Comparison of ENCODE assay signal across 8 cellular contexts in the genomic region with DNA sequence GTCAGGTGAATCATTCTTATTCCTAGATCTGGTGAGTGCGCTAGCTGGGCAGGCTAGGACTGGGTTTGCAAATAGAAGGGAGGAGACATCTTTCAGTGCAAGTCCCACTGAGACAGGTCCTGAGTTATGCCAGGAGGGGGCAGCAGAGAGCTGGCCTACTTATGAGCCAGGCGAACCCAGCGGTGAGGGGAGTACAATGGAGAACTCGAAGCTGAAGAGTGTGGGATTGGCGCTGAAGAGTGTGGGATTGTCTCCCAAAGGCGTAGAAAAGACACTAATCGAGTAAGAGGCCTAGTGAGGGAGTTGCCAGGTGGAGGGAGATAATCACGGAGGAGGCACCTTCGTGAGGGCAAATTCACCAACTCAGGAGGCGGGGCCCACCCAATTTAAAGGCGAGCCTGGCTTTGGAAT.
DNase-seq lines count a peak whose midpoint lies in the region; ATAC-seq and TF ChIP-seq lines count a peak whose summit lies in the region.

No MANE protein-coding gene starts in this region.

- H3K4me1 ChIP-seq in BE2C (no peaks in the 10 kb centered on the region), mesendoderm (ENCODE audit: control insufficient read depth, low read depth, low read length) (no peaks in the 10 kb centered on the region)

- H3K4me2 ChIP-seq in mesendoderm (ENCODE audit: low read length) = no peak overlapping the region

- peak; percentile 77 for TF ChIP-seq CTCF in BE2C (IDR thresholded peaks at IDR 0.05; ENCODE audit: low read depth, low read length)

- H3K36me3 ChIP-seq in BE2C = no peaks in the 10 kb centered on the region
- no peaks in the 10 kb centered on the region for H3K36me3 ChIP-seq in mesendoderm (ENCODE audit: control insufficient read depth, insufficient read depth, low read length)

- no peak overlapping the region for H2BK5ac ChIP-seq in mesendoderm (ENCODE audit: low read length)

- no peak overlapping the region for H4K5ac ChIP-seq in mesendoderm (ENCODE audit: low read length)

- H3K4me3 ChIP-seq in BE2C (ENCODE audit: low read depth, low read length) (no peak overlapping the region), mesendoderm (ENCODE audit: low read length) (no peak overlapping the region)

- no peak overlapping the region for H3K18ac ChIP-seq in mesendoderm (ENCODE audit: low read length)

- H2AK5ac ChIP-seq in mesendoderm (ENCODE audit: low read length) = no peak overlapping the region

- no peak overlapping the region for H4K8ac ChIP-seq in mesendoderm (ENCODE audit: low read depth, low read length)

- ATAC-seq in GM18870 (IDR thresholded peaks at IDR 0.05; ENCODE audit: unreplicated experiment) = peak; percentile 90
- ATAC-seq in HG03103 (IDR thresholded peaks at IDR 0.05; ENCODE audit: low read depth, unreplicated experiment) = peak; percentile 96

- no peak overlapping the region for H3K9ac ChIP-seq in mesendoderm (ENCODE audit: low read length)

- H2BK120ac ChIP-seq in mesendoderm (ENCODE audit: low read depth, low read length) = no peak overlapping the region

- WGBS in mesendoderm (ENCODE audit: extremely low coverage, insufficient coverage, low lambda C conversion rate) = no CpG with 5 or more reads among the region's 11 CpGs

- no peaks in the 10 kb centered on the region for H3K79me2 ChIP-seq in mesendoderm (ENCODE audit: control insufficient read depth, insufficient read depth, low read length)

- H3K56ac ChIP-seq in mesendoderm (ENCODE audit: low read length) = no peak overlapping the region

- H3K27me3 ChIP-seq in BE2C (no peaks in the 10 kb centered on the region), mesendoderm (ENCODE audit: insufficient read depth, low read length, poor library complexity) (no peaks in the 10 kb centered on the region)

- no peak overlapping the region for H3K4ac ChIP-seq in mesendoderm (ENCODE audit: low read depth, low read length)

- H2BK15ac ChIP-seq in mesendoderm (replicated peaks; ENCODE audit: low read depth) = no peak overlapping the region

- no peaks in the 10 kb centered on the region for H3K79me1 ChIP-seq in mesendoderm (ENCODE audit: low read length)

- no peaks in the 10 kb centered on the region for H3K9me3 ChIP-seq in BE2C

- DNase-seq in BE2C (peak; percentile 71), NCI-H2227 (lab: John Stamatoyannopoulos, UW; ENCODE audit: unreplicated experiment) (peak; percentile 68), mesendoderm (peak; percentile 79)
- peak; percentile 26 to 35 for DNase-seq in activated CD4-positive, alpha-beta T cell treated with anti-CD3 and anti-CD28 coated beads, Interleukin-2, amount 50 U/mL, for 4 hours
- peak; percentile 35 for DNase-seq in effector CD4-positive, alpha-beta T cell
- DNase-seq in stimulated activated CD8-positive, alpha-beta memory T cell treated with anti-CD3 and anti-CD28 coated beads, Interleukin-2, amount 100 ng/mL, for 48 hours (ENCODE audit: low read depth in 2 of 2) = peak; percentile 42 to 52

- no peak overlapping the region for H3K27ac ChIP-seq in mesendoderm (ENCODE audit: low read depth, low read length)

- no peak overlapping the region for H3K23ac ChIP-seq in mesendoderm (ENCODE audit: low read length)
